ENCODE assay signal across 22 cellular contexts in genomic region chr3:26931891-26932290, GRCh38.
"Had no signal": no experiment of that assay in that cellular context is flagged by ENCODE, and none has a peak within 500 bp of the region (broad histone marks: within the 10 kb centered on the region; RNA-seq: fewer than 3 reads in every experiment).

No MANE protein-coding gene starts in this region.

- H3K36me3 ChIP-seq: SJCRH30 had no signal

- H3K4me2 ChIP-seq: KMS-11 had no signal

- H3K9me3 ChIP-seq: SJCRH30 had no signal

- H3K4me1 ChIP-seq: SJCRH30 had no signal

- H3K4me1 Mint-ChIP-seq: IgD-negative memory B cell had no signal

- DNase-seq: Kasumi-1, MM.1S, NCI-H1092 treated with DMSO at 0.1 percent for 48 hours, NCI-H1436, NCI-H187, NCI-H2029, NCI-H2081 treated with DMSO at 0.1 percent for 48 hours, NCI-H2171, NCI-H226, NCI-H446, NCI-H510A treated with DMSO at 0.1 percent for 48 hours, NCI-H526, PC-3, SHP77 treated with DMSO at 0.1 percent for 48 hours, SJCRH30 had no signal

- H3K27me3 ChIP-seq: SJCRH30 had no signal

- ATAC-seq: K562, Panc1, PC-3 had no signal

- H3K4me3 ChIP-seq: K562, SJCRH30, SK-N-MC had no signal

- H3K4me3 Mint-ChIP-seq: IgD-negative memory B cell had no signal

- H3K36me3 Mint-ChIP-seq: IgD-negative memory B cell had no signal

- H3K27ac Mint-ChIP-seq: IgD-negative memory B cell had no signal

- H3K27ac ChIP-seq: HL-60, KMS-11, RWPE1, SJCRH30, SK-N-MC had no signal

- H3K27me3 Mint-ChIP-seq: IgD-negative memory B cell had no signal
